In genomic region chr10:80196950-80197315, GRCh38 we compare ENCODE assay signal across 10 cellular contexts. TPM values are rescaled to one million over a fixed set of nuclear protein-coding genes. Genes with fewer than 3 reads are reported as not detected.
DNase-seq lines count a peak whose midpoint lies in the region; ATAC-seq, FAIRE-seq and TF ChIP-seq lines count a peak whose summit lies in the region.
"Had no signal": no experiment of that assay in that cellular context is flagged by ENCODE, and none has a peak within 500 bp of the region (broad histone marks: within the 10 kb centered on the region; RNA-seq: fewer than 3 reads in every experiment).

No MANE protein-coding gene starts in this region.

- POLR2A ChIA-PET in T-cell (lab: Charles Lee) = interaction anchor here (0.5 to 0.6 kb wide), 2 partner anchors 16 to 32 kb away, joined by 3 to 5 read pairs; no protein-coding TSS in a partner anchor

- FAIRE-seq in frontal cortex (lab: Jason Lieb, UNC) = no peak
- FAIRE-seq: H1 had no signal

- H3K36me3 ChIP-seq in heart right ventricle (peaks cover 0 to 6% (median 0%) of the 10 kb centered on the region in 9 donors), lower lobe of right lung (peaks cover 10% of the 10 kb centered on the region), aorta (ENCODE audit: control insufficient read depth in 1 of 2, insufficient read depth in 2 of 2, low read length in 1 of 2) (no peaks in the 10 kb centered on the region)

- peaks cover 83 to 90% (median 86%) of the 10 kb centered on the region in 3 donors for H3K4me1 Mint-ChIP-seq in T-cell

- no peaks in the 10 kb centered on the region for H3K27me3 Mint-ChIP-seq in T-cell

- CTCF ChIA-PET in T-cell (lab: Charles Lee) = interaction anchor here (1.0 to 3.3 kb wide), 3 partner anchors 9 to 53 kb away, joined by 3 to 10 read pairs (median 6); no protein-coding TSS in a partner anchor

- peak overlapping the region; percentile 42 to 75 (median 57) for H3K4me3 Mint-ChIP-seq in T-cell

- H3K9me3 Mint-ChIP-seq in T-cell = peaks cover 0 to 4% (median 0%) of the 10 kb centered on the region in 3 donors

- ATAC-seq in heart right ventricle (no peak), T-cell (replicated peaks in 1 of 4) (no peak), lower lobe of right lung (no peak), aorta (ENCODE audit: low FRiP score) (no peak), HG02970 (IDR thresholded peaks at IDR 0.05; ENCODE audit: low FRiP score, unreplicated experiment) (no peak)

- H3K9me3 ChIP-seq in heart right ventricle = peaks cover 0 to 8% (median 0%) of the 10 kb centered on the region in 11 donors
- H3K9me3 ChIP-seq in lower lobe of right lung = no peaks in the 10 kb centered on the region
- no peaks in the 10 kb centered on the region for H3K9me3 ChIP-seq in aorta (ENCODE audit: control insufficient read depth, low read length)

- H3K4me3 ChIP-seq in heart right ventricle (peak overlapping the region in 1 of 10 donors; percentile 12), lower lobe of right lung (no peak overlapping the region), aorta (ENCODE audit: low read length in 2 of 2) (no peak overlapping the region)

- TF ChIP-seq CTCF in heart right ventricle (IDR thresholded peaks at IDR 0.05) (no peak), lower lobe of right lung (IDR thresholded peaks at IDR 0.05) (no peak)

- 75 to 83% methylated on average over 2 of the region's 2 CpGs for WGBS in heart right ventricle, 2 donors
- 57% methylated on average over 2 of the region's 2 CpGs for WGBS in aorta, 2 donors

- H3K4me1 ChIP-seq in heart right ventricle (peaks cover 30 to 100% (median 94%) of the 10 kb centered on the region in 9 donors), lower lobe of right lung (peaks cover 99% of the 10 kb centered on the region), aorta (ENCODE audit: control insufficient read depth in 1 of 2, insufficient read depth in 2 of 2, low read length in 2 of 2) (peaks cover 2 to 8% of the 10 kb centered on the region in 2 donors)

- DNase-seq in heart right ventricle = no peak
- no peak for DNase-seq in cardiac septum (ENCODE audit: low spot score)
- no peak for DNase-seq in T-cell
- DNase-seq in lower lobe of right lung = no peak
- DNase-seq in aorta = no peak
- DNase-seq in frontal cortex (ENCODE audit: low spot score in 2 of 2) = no peak
- no peak for DNase-seq in HUDEP-2 (lab: John Stamatoyannopoulos, UW; ENCODE audit: unreplicated experiment in 76 of 76)
- DNase-seq: OCI-M1 had no signal

- peak overlapping the region; percentile 35 to 100 (median 98) for H3K27ac ChIP-seq in heart right ventricle
- H3K27ac ChIP-seq in lower lobe of right lung = peak overlapping the region; percentile 99
- H3K27ac ChIP-seq in aorta (ENCODE audit: low read depth in 1 of 2, low read length in 2 of 2) = peak overlapping the region; percentile 1 to 49

- H3K27me3 ChIP-seq in heart right ventricle (no peaks in the 10 kb centered on the region), lower lobe of right lung (ENCODE audit: low read depth) (no peaks in the 10 kb centered on the region), aorta (ENCODE audit: control insufficient read depth in 1 of 2, insufficient read depth in 2 of 2, low read length in 1 of 2) (no peaks in the 10 kb centered on the region)

- intact Hi-C loops in heart right ventricle (cut with DNase I) = no loop called here
- intact Hi-C loops in cardiac septum (cut with DNase I) = no loop called here
- intact Hi-C loops in lower lobe of right lung (cut with DNase I) = no loop called here
- intact Hi-C loops in aorta (cut with DNase I) = loop anchor here in 1 of 2 donors (2.0 kb wide), 1 partner anchor 32 kb away; no protein-coding TSS in a partner anchor

- H3K36me3 Mint-ChIP-seq in T-cell = peaks cover 20% of the 10 kb centered on the region

- peak overlapping the region; percentile 93 to 96 for H3K27ac Mint-ChIP-seq in T-cell

RNA-seq across cellular contexts. Expression of gene ANXA11, which starts 8.4 kb away (rescaled TPM):
- 100 to 1,000 TPM; 338 to 558 (median 422) TPM for total RNA-seq in heart right ventricle
- 1,000 to 10,000 TPM in 1 of 2 donors, 100 to 1,000 TPM in 1; 160 to 1,089 TPM for polyA plus RNA-seq in heart right ventricle
- 406 TPM for total RNA-seq in cardiac septum
- total RNA-seq in T-cell = 100 to 1,000 TPM; 196 to 222 (median 208) TPM
- total RNA-seq in lower lobe of right lung = 306 TPM
- 100 to 1,000 TPM; 227 to 256 TPM for total RNA-seq in aorta
- polyA plus RNA-seq in aorta = 100 to 1,000 TPM in 1 of 2 donors, 10 to 100 TPM in 1; 97.3 to 160 TPM
- 2.0 TPM for total RNA-seq in frontal cortex

Comparison
In these comparisons a context has a peak if more than half of its experiments do, and no peak if none do; other contexts are left out.
1. H3K27ac ChIP-seq: peak in every context shown above with its lines; median percentile 99 in lower lobe of right lung; 98 in heart right ventricle; 25 in aorta.
2. RNA of gene ANXA11, which starts 8.4 kb away (total RNA-seq): 338 to 558 TPM in heart right ventricle, 406 TPM in cardiac septum (single experiment), 306 TPM in lower lobe of right lung (single experiment), 227 to 256 TPM in aorta and 196 to 222 TPM in T-cell; 2.0 TPM in frontal cortex (single experiment); every median in the first group is over 10 times any median in the second.